In the genomic region with DNA sequence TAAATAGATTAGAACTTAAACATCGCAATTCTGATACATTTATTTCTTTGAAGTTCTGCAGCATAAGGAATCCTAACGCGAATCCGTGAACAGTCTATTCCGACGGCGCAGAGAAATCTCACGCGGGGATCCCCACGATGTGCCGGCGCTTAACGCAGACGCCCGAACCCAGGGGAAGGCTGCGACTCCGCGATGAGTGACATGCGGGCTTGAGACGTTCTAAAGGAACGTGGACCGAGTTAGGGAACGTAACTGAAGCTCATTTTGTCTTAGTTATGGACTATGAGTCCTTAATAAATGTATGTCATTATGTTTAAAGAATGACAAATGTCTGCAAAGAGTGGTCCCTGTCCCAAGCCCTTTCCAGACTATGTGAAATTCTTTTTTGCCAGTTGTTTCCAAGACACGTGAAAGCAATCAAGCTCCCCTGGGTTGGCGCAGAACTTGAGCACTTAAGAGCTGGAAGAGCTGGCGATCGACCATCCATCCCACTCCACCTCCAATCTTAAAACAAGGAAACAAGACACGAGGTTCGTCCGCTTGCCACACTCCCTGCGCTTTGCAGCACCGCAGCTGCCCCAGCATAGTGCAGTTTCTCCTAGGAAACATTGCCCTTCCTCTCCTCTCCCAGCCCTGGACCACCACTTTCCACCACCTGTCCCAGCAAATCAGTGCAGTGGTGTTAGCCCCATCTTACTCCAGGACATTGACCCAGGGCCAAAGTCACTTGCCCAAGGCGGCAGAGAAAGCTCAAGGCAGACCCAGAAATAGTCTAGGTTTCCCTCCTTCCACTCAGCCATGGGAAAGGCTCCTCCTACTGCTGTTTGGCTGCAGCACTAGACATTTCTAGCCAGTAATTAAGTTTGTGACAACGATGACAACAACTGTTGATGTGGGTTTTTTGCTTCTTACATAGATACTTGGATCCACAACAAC, we compare ENCODE assay signal across 8 cellular contexts. TPM values are rescaled to one million over a fixed set of nuclear protein-coding genes. Genes with fewer than 3 reads are reported as not detected.
DNase-seq lines count a peak whose midpoint lies in the region; ATAC-seq and TF ChIP-seq lines count a peak whose summit lies in the region.

No MANE protein-coding gene starts in this region.

- H3K36me3 ChIP-seq in gastrocnemius medialis, result no peaks in the 10 kb centered on the region

- H3K36me3 Mint-ChIP-seq in activated CD4-positive, alpha-beta memory T cell treated with anti-CD3 and anti-CD28 coated beads, Interleukin-2, amount 10 ng/mL, durations not matched to agents 7 days and 5 days (ENCODE audit: low read depth), result no peaks in the 10 kb centered on the region

- H3K4me1 ChIP-seq in gastrocnemius medialis, result peaks cover 28 to 30% of the 10 kb centered on the region in 2 donors

- H3K4me3 Mint-ChIP-seq in activated CD4-positive, alpha-beta memory T cell treated with anti-CD3 and anti-CD28 coated beads, Interleukin-2, amount 10 ng/mL, durations not matched to agents 7 days and 5 days, result peak overlapping the region; percentile 10

- no peak for TF ChIP-seq CTCF in gastrocnemius medialis (IDR thresholded peaks at IDR 0.05 in 4 of 5, conservative IDR thresholded peaks at IDR 0.05 in 1 of 5)

- H3K27me3 Mint-ChIP-seq in activated CD4-positive, alpha-beta memory T cell treated with anti-CD3 and anti-CD28 coated beads, Interleukin-2, amount 10 ng/mL, durations not matched to agents 7 days and 5 days, result peaks cover 49% of the 10 kb centered on the region

- intact Hi-C loops in left ventricle myocardium superior (cut with micrococcal nuclease) (loop anchor here (10.0 kb wide), 1 partner anchor 142 kb away; no protein-coding TSS in a partner anchor), gastrocnemius medialis (cut with DNase I; ENCODE audit: low total_unique reads) (no loop called here)

- in situ Hi-C loops in gastrocnemius medialis (cut with MboI; ENCODE audit: low sequenced_read_pairs in 4 of 4), result loop anchor here in 2 of 4 donors (25.0 kb wide), 1 partner anchor 154 kb away; no protein-coding TSS in a partner anchor

- no peaks in the 10 kb centered on the region for H3K9me3 Mint-ChIP-seq in activated CD4-positive, alpha-beta memory T cell treated with anti-CD3 and anti-CD28 coated beads, Interleukin-2, amount 10 ng/mL, durations not matched to agents 7 days and 5 days

- H3K27ac Mint-ChIP-seq in activated CD4-positive, alpha-beta memory T cell treated with anti-CD3 and anti-CD28 coated beads, Interleukin-2, amount 10 ng/mL, durations not matched to agents 7 days and 5 days, result no peak overlapping the region

- H3K4me1 Mint-ChIP-seq in activated CD4-positive, alpha-beta memory T cell treated with anti-CD3 and anti-CD28 coated beads, Interleukin-2, amount 10 ng/mL, durations not matched to agents 7 days and 5 days, result peaks cover 10% of the 10 kb centered on the region

- peak overlapping the region; percentile 68 to 76 (median 74) for H3K4me3 ChIP-seq in gastrocnemius medialis

- DNase-seq in activated CD4-positive, alpha-beta T cell treated with anti-CD3 and anti-CD28 coated beads for 48 hours, result peak; percentile 9
- DNase-seq in activated CD4-positive, alpha-beta T cell treated with anti-CD3 and anti-CD28 coated beads for 4 hours, result no peak
- DNase-seq in activated CD4-positive, alpha-beta memory T cell treated with anti-CD3 and anti-CD28 coated beads, Interleukin-2, amount 10 ng/mL, durations not matched to agents 7 days and 5 days, result no peak
- DNase-seq in left ventricle myocardium superior (peak; percentile 39), gastrocnemius medialis (peak in 1 of 2 donors; percentile 30), cerebellar cortex (ENCODE audit: low spot score) (no peak), NCI-H1092 (lab: John Stamatoyannopoulos, UW) (no peak)

- CTCF ChIA-PET in activated CD4-positive, alpha-beta memory T cell treated with anti-CD3 and anti-CD28 coated beads, Interleukin-2, amount 10 ng/mL, durations not matched to agents 7 days and 5 days (lab: Charles Lee), result no interaction called here

- ATAC-seq in left ventricle myocardium superior (peak; percentile 23), gastrocnemius medialis (peak; percentile 5 to 21), HG02759 (IDR thresholded peaks at IDR 0.05; ENCODE audit: unreplicated experiment) (no peak)

- H3K27ac ChIP-seq in gastrocnemius medialis, result peak overlapping the region; percentile 78 to 92 (median 80)

- no peaks in the 10 kb centered on the region for H3K27me3 ChIP-seq in gastrocnemius medialis

- no peaks in the 10 kb centered on the region for H3K9me3 ChIP-seq in gastrocnemius medialis

- TF ChIP-seq POLR2A in gastrocnemius medialis (IDR thresholded peaks at IDR 0.05), result no peak

- POLR2A ChIA-PET in activated CD4-positive, alpha-beta memory T cell treated with anti-CD3 and anti-CD28 coated beads, Interleukin-2, amount 10 ng/mL, durations not matched to agents 7 days and 5 days (lab: Charles Lee), result no interaction called here

RNA-seq across cellular contexts. Expression of a gene that starts 1.2 kb away (rescaled TPM):
- under 1 TPM; 0.15 to 0.18 TPM for total RNA-seq in activated CD4-positive, alpha-beta memory T cell treated with anti-CD3 and anti-CD28 coated beads, Interleukin-2, amount 10 ng/mL, durations not matched to agents 7 days and 5 days
- total RNA-seq in left ventricle myocardium superior, result 25.3 TPM
- 10 to 100 TPM; 64.6 to 75.8 (median 68.3) TPM for total RNA-seq in gastrocnemius medialis

Comparison
In these comparisons a context has a peak if more than half of its experiments do, and no peak if none do; other contexts are left out.
1. DNase-seq: peak in activated CD4-positive, alpha-beta T cell treated with anti-CD3 and anti-CD28 coated beads for 48 hours (single experiment) and left ventricle myocardium superior (single experiment); none in activated CD4-positive, alpha-beta T cell treated with anti-CD3 and anti-CD28 coated beads for 4 hours (0 of 2), activated CD4-positive, alpha-beta memory T cell treated with anti-CD3 and anti-CD28 coated beads, Interleukin-2, amount 10 ng/mL, durations not matched to agents 7 days and 5 days (single experiment), cerebellar cortex (single experiment) and NCI-H1092 (single experiment).
2. RNA of a gene that starts 1.2 kb away (total RNA-seq): 64.6 to 75.8 TPM in gastrocnemius medialis and 25.3 TPM in left ventricle myocardium superior (single experiment); 0.15 to 0.18 TPM in activated CD4-positive, alpha-beta memory T cell treated with anti-CD3 and anti-CD28 coated beads, Interleukin-2, amount 10 ng/mL, durations not matched to agents 7 days and 5 days; every median in the first group is over 10 times any median in the second.